In the genomic region with DNA sequence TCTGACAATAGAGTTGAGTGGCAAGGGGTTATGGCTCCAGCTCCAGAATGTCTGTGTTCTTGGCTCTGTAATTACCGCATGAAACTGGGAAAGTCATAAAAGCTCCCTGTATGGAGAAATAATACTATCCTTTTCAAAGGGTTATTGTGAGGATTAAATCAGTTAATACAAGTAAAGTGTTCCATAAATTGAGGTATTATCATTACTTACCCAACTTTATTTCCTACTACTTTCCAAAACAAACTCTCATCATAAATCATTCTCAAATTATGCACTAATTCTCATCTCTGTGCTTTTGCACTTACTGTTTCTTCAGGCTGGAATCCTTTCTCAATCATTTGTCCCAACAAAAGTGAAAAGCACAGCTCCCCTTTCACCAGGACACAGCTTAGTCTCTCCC, we compare ENCODE assay signal across 18 cellular contexts.
"Had no signal": no experiment of that assay in that cellular context is flagged by ENCODE, and none has a peak within 500 bp of the region (broad histone marks: within the 10 kb centered on the region; RNA-seq: fewer than 3 reads in every experiment).

No MANE protein-coding gene starts in this region.

- H3K4me1 Mint-ChIP-seq: activated CD4-positive, alpha-beta T cell treated with anti-CD3 and anti-CD28 coated beads, Interleukin-2, amount 10 ng/mL, durations not matched to agents 7 days and 5 days; stimulated activated effector memory CD8-positive, alpha-beta T cell treated with anti-CD3 and anti-CD28 coated beads, Interleukin-12 subunit alpha, Interleukin-12 subunit beta, amount 100 ng/mL, for 72 hours had no signal

- H3K27ac Mint-ChIP-seq: activated CD4-positive, alpha-beta T cell treated with anti-CD3 and anti-CD28 coated beads, Interleukin-2, amount 10 ng/mL, durations not matched to agents 7 days and 5 days; activated CD8-positive, alpha-beta T cell treated with anti-CD3 and anti-CD28 coated beads, Interleukin-2, amount 10 ng/mL, durations not matched to agents 7 days and 5 days; activated T-cell treated with anti-CD3 and anti-CD28 coated beads, Interleukin-2, amount 50 U/mL, for 24 hours; activated T-helper 2 cell treated with anti-CD3 and anti-CD28 coated beads, Interferon-gamma antibody, Interleukin-2, Interleukin-4, amounts not matched to agents 10 μg/mL and 5 μg/mL and 100 μg/mL, durations not matched to agents 14 hours and 24 hours and 36 hours; stimulated activated effector memory CD8-positive, alpha-beta T cell treated with anti-CD3 and anti-CD28 coated beads, Interleukin-12 subunit alpha, Interleukin-12 subunit beta, amount 100 ng/mL, for 72 hours; T-helper 1 cell treated with Interleukin-12 subunit alpha and Interleukin-12 subunit beta and Interleukin-4 antibody, amounts not matched to agents 30 μg/mL and 1 μg/mL, for 36 hours; type B pancreatic cell had no signal

- H3K4me3 Mint-ChIP-seq: activated CD4-positive, alpha-beta T cell treated with anti-CD3 and anti-CD28 coated beads, Interleukin-2, amount 10 ng/mL, durations not matched to agents 7 days and 5 days; activated CD8-positive, alpha-beta T cell treated with anti-CD3 and anti-CD28 coated beads, Interleukin-2, amount 10 ng/mL, durations not matched to agents 7 days and 5 days; activated T-cell treated with anti-CD3 and anti-CD28 coated beads, Interleukin-2, amount 50 U/mL, for 24 hours; stimulated activated effector memory CD8-positive, alpha-beta T cell treated with anti-CD3 and anti-CD28 coated beads, Interleukin-12 subunit alpha, Interleukin-12 subunit beta, amount 100 ng/mL, for 72 hours; T-helper 1 cell treated with Interleukin-12 subunit alpha and Interleukin-12 subunit beta and Interleukin-4 antibody, amounts not matched to agents 30 μg/mL and 1 μg/mL, for 36 hours; type B pancreatic cell had no signal

- H3K36me3 Mint-ChIP-seq: stimulated activated effector memory CD8-positive, alpha-beta T cell treated with anti-CD3 and anti-CD28 coated beads, Interleukin-12 subunit alpha, Interleukin-12 subunit beta, amount 100 ng/mL, for 72 hours; type B pancreatic cell had no signal

- DNase-seq: activated CD4-positive, alpha-beta T cell treated with anti-CD3 and anti-CD28 coated beads, Interleukin-2, amount 10 ng/mL, durations not matched to agents 7 days and 5 days; activated CD8-positive, alpha-beta T cell treated with anti-CD3 and anti-CD28 coated beads, Interleukin-2, amount 10 ng/mL, durations not matched to agents 7 days and 5 days; activated naive CD4-positive, alpha-beta T cell treated with Interleukin-2 at 50 U/mL for 16 hours; activated T-cell treated with anti-CD3 and anti-CD28 coated beads, Interleukin-2, amount 50 U/mL, for 24 hours; cortex of kidney; gastrocnemius medialis; heart left ventricle; kidney glomerular epithelial cell; left ventricle myocardium inferior; mammary epithelial cell; sigmoid colon; stimulated activated CD4-positive, alpha-beta T cell treated with anti-CD3 and anti-CD28 coated beads, Interleukin-4, amount 100 ng/mL, for 24 hours; stomach had no signal

- H3K9me3 Mint-ChIP-seq: activated CD4-positive, alpha-beta T cell treated with anti-CD3 and anti-CD28 coated beads, Interleukin-2, amount 10 ng/mL, durations not matched to agents 7 days and 5 days; activated T-cell treated with anti-CD3 and anti-CD28 coated beads, Interleukin-2, amount 50 U/mL, for 24 hours; activated T-helper 2 cell treated with anti-CD3 and anti-CD28 coated beads, Interferon-gamma antibody, Interleukin-2, Interleukin-4, amounts not matched to agents 10 μg/mL and 5 μg/mL and 100 μg/mL, durations not matched to agents 14 hours and 24 hours and 36 hours; T-helper 1 cell treated with Interleukin-12 subunit alpha and Interleukin-12 subunit beta and Interleukin-4 antibody, amounts not matched to agents 30 μg/mL and 1 μg/mL, for 36 hours; type B pancreatic cell had no signal

- H3K27me3 Mint-ChIP-seq: activated CD4-positive, alpha-beta T cell treated with anti-CD3 and anti-CD28 coated beads, Interleukin-2, amount 10 ng/mL, durations not matched to agents 7 days and 5 days; activated T-cell treated with anti-CD3 and anti-CD28 coated beads, Interleukin-2, amount 50 U/mL, for 24 hours; type B pancreatic cell had no signal

- ATAC-seq: activated CD4-positive, CD25-positive, alpha-beta regulatory T cell treated with anti-CD3 and anti-CD28 coated beads, Interleukin-2, amount 50 U/mL, for 24 hours; activated CD8-positive, alpha-beta T cell treated with anti-CD3 and anti-CD28 coated beads, Interleukin-2, amount 10 ng/mL, durations not matched to agents 7 days and 5 days; gastrocnemius medialis; heart left ventricle; stimulated activated effector memory CD8-positive, alpha-beta T cell treated with anti-CD3 and anti-CD28 coated beads, Interleukin-12 subunit alpha, Interleukin-12 subunit beta, amount 100 ng/mL, for 72 hours had no signal
